12 cellular contexts compared by ENCODE assay signal in the genomic region with DNA sequence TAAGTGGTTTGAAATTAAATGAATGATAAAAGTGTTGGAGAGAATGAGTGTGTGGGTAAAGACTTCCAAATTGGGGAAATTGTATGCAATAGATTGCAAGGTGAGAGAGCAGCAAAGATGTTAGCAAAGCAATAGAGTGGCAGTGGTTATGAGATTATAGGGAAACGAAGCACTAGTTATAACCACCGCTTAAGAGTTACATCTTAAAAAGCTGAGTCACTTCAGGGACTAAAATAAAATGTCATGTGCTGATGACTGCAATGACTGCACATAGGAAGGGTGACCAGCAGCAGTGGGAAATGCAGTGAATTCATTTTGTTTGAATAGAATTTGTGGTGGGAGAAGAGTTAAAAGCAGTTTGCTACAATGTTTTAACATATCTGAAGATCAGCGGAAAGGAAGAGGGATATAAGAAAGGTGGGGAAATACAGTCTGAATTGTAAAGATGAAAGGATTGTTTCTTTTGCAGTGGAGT.
DNase-seq lines count a peak whose midpoint lies in the region; ATAC-seq, FAIRE-seq and TF ChIP-seq lines count a peak whose summit lies in the region.
"Had no signal": no experiment of that assay in that cellular context is flagged by ENCODE, and none has a peak within 500 bp of the region (broad histone marks: within the 10 kb centered on the region; RNA-seq: fewer than 3 reads in every experiment).

No MANE protein-coding gene starts in this region.

- peak; percentile 40 for FAIRE-seq in RCC 7860 (lab: Jason Lieb, UNC)

- 21% methylated on average over 3 of the region's 3 CpGs for WGBS in smooth muscle cell (ENCODE audit: low lambda C conversion rate)
- WGBS in hepatocyte (ENCODE audit: low lambda C conversion rate, missing lambda C conversion rate) = 66% methylated on average over 3 of the region's 3 CpGs

- no peaks in the 10 kb centered on the region for H3K9me3 Mint-ChIP-seq in activated CD8-positive, alpha-beta memory T cell treated with anti-CD3 and anti-CD28 coated beads, Interleukin-2, amount 10 ng/mL, durations not matched to agents 7 days and 5 days (ENCODE audit: low read depth)
- H3K9me3 Mint-ChIP-seq: nephron, type B pancreatic cell had no signal

- CTCF ChIA-PET in activated CD8-positive, alpha-beta memory T cell treated with anti-CD3 and anti-CD28 coated beads, Interleukin-2, amount 10 ng/mL, durations not matched to agents 7 days and 5 days (lab: Charles Lee) = no interaction called here

- peaks cover 18% of the 10 kb centered on the region for H3K4me1 ChIP-seq in smooth muscle cell (ENCODE audit: low read depth)
- H3K4me1 ChIP-seq in hepatocyte (ENCODE audit: insufficient read depth) = no peaks in the 10 kb centered on the region

- H2AFZ ChIP-seq in smooth muscle cell (ENCODE audit: low read depth) (no peak overlapping the region), hepatocyte (no peak overlapping the region)

- H3K27me3 Mint-ChIP-seq in activated CD8-positive, alpha-beta memory T cell treated with anti-CD3 and anti-CD28 coated beads, Interleukin-2, amount 10 ng/mL, durations not matched to agents 7 days and 5 days = no peaks in the 10 kb centered on the region
- H3K27me3 Mint-ChIP-seq: type B pancreatic cell had no signal

- H3K36me3 ChIP-seq in smooth muscle cell (ENCODE audit: low read depth) (no peaks in the 10 kb centered on the region), hepatocyte (replicated peaks; ENCODE audit: insufficient read depth, low read depth) (no peaks in the 10 kb centered on the region)

- H3K9ac ChIP-seq in smooth muscle cell (ENCODE audit: low read depth) = peak overlapping the region; percentile 58

- H3K9me3 ChIP-seq in smooth muscle cell (replicated peaks; ENCODE audit: low read depth) (no peaks in the 10 kb centered on the region), hepatocyte (ENCODE audit: low read depth) (no peaks in the 10 kb centered on the region)

- no peaks in the 10 kb centered on the region for H4K20me1 ChIP-seq in smooth muscle cell (ENCODE audit: low read depth)
- no peaks in the 10 kb centered on the region for H4K20me1 ChIP-seq in hepatocyte (ENCODE audit: insufficient read depth, poor library complexity, severe bottlenecking)

- ATAC-seq in activated CD8-positive, alpha-beta memory T cell treated with anti-CD3 and anti-CD28 coated beads, Interleukin-2, amount 10 ng/mL, durations not matched to agents 7 days and 5 days = no peak
- no peak for ATAC-seq in GM18505 (IDR thresholded peaks at IDR 0.05; ENCODE audit: unreplicated experiment)
- ATAC-seq in HG02852 (IDR thresholded peaks at IDR 0.05; ENCODE audit: unreplicated experiment) = no peak

- H3K27ac Mint-ChIP-seq in activated CD8-positive, alpha-beta memory T cell treated with anti-CD3 and anti-CD28 coated beads, Interleukin-2, amount 10 ng/mL, durations not matched to agents 7 days and 5 days = peak overlapping the region; percentile 8
- H3K27ac Mint-ChIP-seq: nephron, type B pancreatic cell had no signal

- H3F3A ChIP-seq in smooth muscle cell (ENCODE audit: low read depth) = peaks cover 6% of the 10 kb centered on the region

- peaks cover 5% of the 10 kb centered on the region for H3K36me3 Mint-ChIP-seq in activated CD8-positive, alpha-beta memory T cell treated with anti-CD3 and anti-CD28 coated beads, Interleukin-2, amount 10 ng/mL, durations not matched to agents 7 days and 5 days
- H3K36me3 Mint-ChIP-seq: type B pancreatic cell had no signal

- peaks cover 47% of the 10 kb centered on the region for H3K4me1 Mint-ChIP-seq in activated CD8-positive, alpha-beta memory T cell treated with anti-CD3 and anti-CD28 coated beads, Interleukin-2, amount 10 ng/mL, durations not matched to agents 7 days and 5 days

- H3K4me3 Mint-ChIP-seq in activated CD8-positive, alpha-beta memory T cell treated with anti-CD3 and anti-CD28 coated beads, Interleukin-2, amount 10 ng/mL, durations not matched to agents 7 days and 5 days = no peak overlapping the region
- H3K4me3 Mint-ChIP-seq: nephron, type B pancreatic cell had no signal

- no peak for DNase-seq in activated CD8-positive, alpha-beta memory T cell treated with anti-CD3 and anti-CD28 coated beads, Interleukin-2, amount 10 ng/mL, durations not matched to agents 7 days and 5 days
- DNase-seq in activated CD8-positive, alpha-beta memory T cell treated with anti-CD3 and anti-CD28 coated beads for 24 hours = no peak
- DNase-seq in RCC 7860 (ENCODE audit: low spot score) (peak; percentile 49), fibroblast of peridontal ligament (ENCODE audit: extremely low read depth) (peak; percentile 51), smooth muscle cell (lab: John Stamatoyannopoulos, UW; ENCODE audit: unreplicated experiment) (no peak), hepatocyte (ENCODE audit: low spot score) (no peak)
- DNase-seq: NCI-H2029; stimulated activated CD4-positive, alpha-beta T cell treated with anti-CD3 and anti-CD28 coated beads, Interleukin-4, amount 100 ng/mL, for 1 hour had no signal

- H3K79me2 ChIP-seq in smooth muscle cell (ENCODE audit: low read depth) (no peaks in the 10 kb centered on the region), hepatocyte (no peaks in the 10 kb centered on the region)

- H3K4me2 ChIP-seq in smooth muscle cell (peak overlapping the region; percentile 42), hepatocyte (no peak overlapping the region)

- H3K9me2 ChIP-seq in hepatocyte (replicated peaks; ENCODE audit: insufficient read depth) = no peaks in the 10 kb centered on the region

- peak overlapping the region; percentile 81 for H3K27ac ChIP-seq in smooth muscle cell (ENCODE audit: low read depth)
- no peak overlapping the region for H3K27ac ChIP-seq in hepatocyte

- H3K27me3 ChIP-seq in smooth muscle cell (ENCODE audit: low read depth) (no peaks in the 10 kb centered on the region), hepatocyte (no peaks in the 10 kb centered on the region)

- TF ChIP-seq CTCF in smooth muscle cell (IDR thresholded peaks at IDR 0.05; ENCODE audit: borderline replicate concordance, insufficient read depth, poor library complexity, severe bottlenecking) (no peak), hepatocyte (IDR thresholded peaks at IDR 0.05; ENCODE audit: poor library complexity) (no peak)

- no peak for TF ChIP-seq POLR2A in GM18505 (IDR thresholded peaks at IDR 0.05; ENCODE audit: borderline replicate concordance, extremely low read depth, insufficient read depth, insufficient read length)

- no peak overlapping the region for H3K4me3 ChIP-seq in smooth muscle cell
- H3K4me3 ChIP-seq in hepatocyte = no peak overlapping the region

Comparison
In these comparisons a context has a peak if more than half of its experiments do, and no peak if none do; other contexts are left out.
1. DNase-seq: peak in RCC 7860 (single experiment) and fibroblast of peridontal ligament (single experiment); none in activated CD8-positive, alpha-beta memory T cell treated with anti-CD3 and anti-CD28 coated beads, Interleukin-2, amount 10 ng/mL, durations not matched to agents 7 days and 5 days (single experiment), activated CD8-positive, alpha-beta memory T cell treated with anti-CD3 and anti-CD28 coated beads for 24 hours (single experiment), smooth muscle cell (single experiment) and hepatocyte (single experiment).